ENCODE assay signal across 8 cellular contexts in genomic region chr4:189940178-189941004, GRCh38. TPM values are rescaled to one million over a fixed set of nuclear protein-coding genes. Genes with fewer than 3 reads are reported as not detected.
A peak's percentile ranks its signal among the peaks of the same experiment; 100 is the strongest.
DNase-seq lines count a peak whose midpoint lies in the region; ATAC-seq and TF ChIP-seq lines count a peak whose summit lies in the region.

Gene FRG1 (plus strand): TSS chr4:189940872. CDS start chr4:189941010, 138 bp downstream.

- H3K9ac ChIP-seq in colonic mucosa (ENCODE audit: low read depth in 2 of 2, low read length in 2 of 2) (peak within 1 kb of the TSS; percentile 68), liver (ENCODE audit: low read depth in 1 of 2, low read length in 2 of 2) (peak within 1 kb of the TSS; percentile 56 to 92)

- H3K27me3 Mint-ChIP-seq in WTC11 (ENCODE audit: low read depth): peaks cover 18% of the 10 kb centered on the region

- TF ChIP-seq CTCF in WTC11 (IDR thresholded peaks at IDR 0.05): peak; percentile 52; the same call in 1 of the 2 replicates
- TF ChIP-seq CTCF in colonic mucosa (IDR thresholded peaks at IDR 0.05): peak; percentile 93
- peak; percentile 90 for TF ChIP-seq CTCF in liver (IDR thresholded peaks at IDR 0.05; ENCODE audit: low read depth, low read length, missing input control)

- CTCF ChIA-PET in WTC11 (lab: Charles Lee): interaction anchor here (1.0 to 1.1 kb wide), 2 partner anchors 28 to 34 kb away, joined by 3 to 5 read pairs; no protein-coding TSS in a partner anchor

- peaks cover 31% of the 10 kb centered on the region for H3K9me3 Mint-ChIP-seq in WTC11

- TF ChIP-seq RAD21 in liver (IDR thresholded peaks at IDR 0.05): peak; percentile 28 to 36

- H3K9me3 ChIP-seq in colonic mucosa: no peaks in the 10 kb centered on the region
- no peaks in the 10 kb centered on the region for H3K9me3 ChIP-seq in liver (ENCODE audit: control insufficient read depth in 4 of 4, low read length in 3 of 4)

- peak; percentile 92 for DNase-seq in A172 (ENCODE audit: low spot score)
- DNase-seq in WTC11 (ENCODE audit: low spot score): peak; percentile 90
- peak; percentile 95 for DNase-seq in colonic mucosa
- DNase-seq in stimulated activated CD4-positive, alpha-beta T cell treated with anti-CD3 and anti-CD28 coated beads, Interleukin-4, amount 100 ng/mL, for 48 hours (ENCODE audit: low read depth in 2 of 2): peak; percentile 90 to 93
- DNase-seq in NCI-H1694 treated with DMSO at 0.1 percent for 48 hours (lab: John Stamatoyannopoulos, UW): no peak

- 6% methylated on average over 70 of the region's 70 CpGs for WGBS in liver

- peaks cover 8% of the 10 kb centered on the region for H3K4me1 Mint-ChIP-seq in WTC11

- H3K4me3 ChIP-seq in colonic mucosa (peak within 1 kb of the TSS; percentile 73), liver (ENCODE audit: low read depth in 1 of 3, low read length in 3 of 3) (peak within 1 kb of the TSS; percentile 69 to 98 (median 81))

- peak within 1 kb of the TSS; percentile 87 for H3K4me3 Mint-ChIP-seq in WTC11

- intact Hi-C loops in colonic mucosa (cut with DNase I): no loop called here

- H3K36me3 Mint-ChIP-seq in WTC11: peaks cover 19% of the 10 kb centered on the region; the same call in 1 of the 2 replicates

- no peak within 1 kb of the TSS for H3K27ac Mint-ChIP-seq in WTC11

- no peaks in the 10 kb centered on the region for H3K36me3 ChIP-seq in colonic mucosa
- H3K36me3 ChIP-seq in liver (ENCODE audit: control insufficient read depth in 4 of 4, insufficient read depth in 3 of 4, low read depth in 1 of 4, low read length in 3 of 4): no peaks in the 10 kb centered on the region

- peak; percentile 99 for ATAC-seq in GM19025 (IDR thresholded peaks at IDR 0.05; ENCODE audit: low read depth, unreplicated experiment)
- ATAC-seq in HG03354 (IDR thresholded peaks at IDR 0.05; ENCODE audit: poor library complexity, severe bottlenecking, unreplicated experiment): peak; percentile 99
- peak; percentile 100 for ATAC-seq in WTC11

- H3K4me1 ChIP-seq in colonic mucosa (no peaks in the 10 kb centered on the region), liver (ENCODE audit: control insufficient read depth in 4 of 4, insufficient read depth in 4 of 4, low read length in 3 of 4) (peaks cover 5 to 13% (median 10%) of the 10 kb centered on the region in 4 donors)

- POLR2A ChIA-PET in WTC11 (lab: Charles Lee): no interaction called here

- H3K27ac ChIP-seq in colonic mucosa: peak within 1 kb of the TSS; percentile 79
- peak within 1 kb of the TSS; percentile 66 to 78 for H3K27ac ChIP-seq in liver (ENCODE audit: low read depth in 1 of 2, low read length in 2 of 2)

- no peaks in the 10 kb centered on the region for H3K27me3 ChIP-seq in colonic mucosa
- no peaks in the 10 kb centered on the region for H3K27me3 ChIP-seq in liver (ENCODE audit: control insufficient read depth in 4 of 4, insufficient read depth in 4 of 4, low read length in 3 of 4)

TF ChIP-seq in WTC11, 78 proteins besides CTCF, POLR2A, EP300 and RAD21 (continues in another document):
- TF ChIP-seq, protein P1, sequence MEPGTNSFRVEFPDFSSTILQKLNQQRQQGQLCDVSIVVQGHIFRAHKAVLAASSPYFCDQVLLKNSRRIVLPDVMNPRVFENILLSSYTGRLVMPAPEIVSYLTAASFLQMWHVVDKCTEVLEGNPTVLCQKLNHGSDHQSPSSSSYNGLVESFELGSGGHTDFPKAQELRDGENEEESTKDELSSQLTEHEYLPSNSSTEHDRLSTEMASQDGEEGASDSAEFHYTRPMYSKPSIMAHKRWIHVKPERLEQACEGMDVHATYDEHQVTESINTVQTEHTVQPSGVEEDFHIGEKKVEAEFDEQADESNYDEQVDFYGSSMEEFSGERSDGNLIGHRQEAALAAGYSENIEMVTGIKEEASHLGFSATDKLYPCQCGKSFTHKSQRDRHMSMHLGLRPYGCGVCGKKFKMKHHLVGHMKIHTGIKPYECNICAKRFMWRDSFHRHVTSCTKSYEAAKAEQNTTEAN (CRISPR knock-in tag; IDR thresholded peaks at IDR 0.05): 0 out of 2 replicates have a peak, but pooled peaks have one; percentile 74
- TF ChIP-seq ZBTB21 (CRISPR knock-in tag; IDR thresholded peaks at IDR 0.05; ENCODE audit: borderline replicate concordance) (no peak), E2F5 (CRISPR knock-in tag; IDR thresholded peaks at IDR 0.05) (peak; percentile 96), SMAD4 (CRISPR knock-in tag; IDR thresholded peaks at IDR 0.05) (no peak), KAT7 (CRISPR knock-in tag; IDR thresholded peaks at IDR 0.05; ENCODE audit: borderline replicate concordance) (peak; percentile 62; the same call in 1 of the 2 replicates), FOXJ3 (CRISPR knock-in tag; IDR thresholded peaks at IDR 0.05; ENCODE audit: borderline replicate concordance) (no peak), FOXK1 (CRISPR knock-in tag; IDR thresholded peaks at IDR 0.05) (peak; percentile 63; the same call in 1 of the 2 replicates), EMX1 (CRISPR knock-in tag; IDR thresholded peaks at IDR 0.05) (no peak)
- TF ChIP-seq, protein P2, sequence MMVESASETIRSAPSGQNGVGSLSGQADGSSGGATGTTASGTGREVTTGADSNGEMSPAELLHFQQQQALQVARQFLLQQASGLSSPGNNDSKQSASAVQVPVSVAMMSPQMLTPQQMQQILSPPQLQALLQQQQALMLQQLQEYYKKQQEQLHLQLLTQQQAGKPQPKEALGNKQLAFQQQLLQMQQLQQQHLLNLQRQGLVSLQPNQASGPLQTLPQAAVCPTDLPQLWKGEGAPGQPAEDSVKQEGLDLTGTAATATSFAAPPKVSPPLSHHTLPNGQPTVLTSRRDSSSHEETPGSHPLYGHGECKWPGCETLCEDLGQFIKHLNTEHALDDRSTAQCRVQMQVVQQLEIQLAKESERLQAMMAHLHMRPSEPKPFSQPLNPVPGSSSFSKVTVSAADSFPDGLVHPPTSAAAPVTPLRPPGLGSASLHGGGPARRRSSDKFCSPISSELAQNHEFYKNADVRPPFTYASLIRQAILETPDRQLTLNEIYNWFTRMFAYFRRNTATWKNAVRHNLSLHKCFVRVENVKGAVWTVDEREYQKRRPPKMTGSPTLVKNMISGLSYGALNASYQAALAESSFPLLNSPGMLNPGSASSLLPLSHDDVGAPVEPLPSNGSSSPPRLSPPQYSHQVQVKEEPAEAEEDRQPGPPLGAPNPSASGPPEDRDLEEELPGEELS (CRISPR knock-in tag; IDR thresholded peaks at IDR 0.05): peak; percentile 55; the same call in 1 of the 2 replicates

TF ChIP-seq in liver, 16 proteins besides CTCF, POLR2A, EP300 and RAD21 (continues in another document):
- TF ChIP-seq JUND (IDR thresholded peaks at IDR 0.05) (peak in 1 of 2 donors; percentile 21), HNF4G (IDR thresholded peaks at IDR 0.05) (no peak), YY1 (IDR thresholded peaks at IDR 0.05) (peak; percentile 91), REST (IDR thresholded peaks at IDR 0.05) (peak; percentile 90), SP1 (IDR thresholded peaks at IDR 0.05) (peak; percentile 61), ZBTB33 (IDR thresholded peaks at IDR 0.05) (peak; percentile 95), EGR1 (IDR thresholded peaks at IDR 0.05; ENCODE audit: low read depth in 2 of 2) (peak in 1 of 2 donors; percentile 92), GABPA (IDR thresholded peaks at IDR 0.05 in 1 of 2, conservative IDR thresholded peaks at IDR 0.05 in 1 of 2) (peak; percentile 36 to 94), FOXA2 (IDR thresholded peaks at IDR 0.05) (peak; percentile 15), HNF4A (conservative IDR thresholded peaks at IDR 0.05) (peak; percentile 36 to 50), RXRA (IDR thresholded peaks at IDR 0.05) (peak; percentile 49 to 54), TAF1 (conservative IDR thresholded peaks at IDR 0.05) (peak; percentile 75)

RNA-seq across cellular contexts. Expression of gene FRG1, which starts in this region (rescaled TPM):
- 108 and 170 TPM in 2 replicates for total RNA-seq in A172 (2014; rRNA removed; shearing (Covaris generic))
- total RNA-seq in WTC11 (2021): 23.1 to 27.3 TPM (median 24.5 TPM) in 3 replicates
- total RNA-seq in colonic mucosa: 10 to 100 TPM; 36.5 to 37.9 TPM
- total RNA-seq in liver: 10 to 100 TPM; 11.5 to 17.3 TPM
- polyA plus RNA-seq in liver: 10 to 100 TPM; 15.5 to 19.5 TPM
